ENCODE assay signal across 1 cellular context in genomic region chr14:58129208-58129607, GRCh38.
TF ChIP-seq lines count a peak whose summit lies in the region.

No MANE protein-coding gene starts in this region.

TF ChIP-seq in SK-N-SH, 30 proteins besides CTCF, POLR2A, EP300 and RAD21 (continued from another document):
- TF ChIP-seq REST (IDR thresholded peaks at IDR 0.05; ENCODE audit: low read depth, low read length), result no peak
- no peak for TF ChIP-seq EZH2phosphoT487 (IDR thresholded peaks at IDR 0.05; ENCODE audit: borderline replicate concordance, low read depth)
TF ChIP-seq in SK-N-SH: peak in this region for 0.
